38 cellular contexts compared by ENCODE assay signal in the genomic region with DNA sequence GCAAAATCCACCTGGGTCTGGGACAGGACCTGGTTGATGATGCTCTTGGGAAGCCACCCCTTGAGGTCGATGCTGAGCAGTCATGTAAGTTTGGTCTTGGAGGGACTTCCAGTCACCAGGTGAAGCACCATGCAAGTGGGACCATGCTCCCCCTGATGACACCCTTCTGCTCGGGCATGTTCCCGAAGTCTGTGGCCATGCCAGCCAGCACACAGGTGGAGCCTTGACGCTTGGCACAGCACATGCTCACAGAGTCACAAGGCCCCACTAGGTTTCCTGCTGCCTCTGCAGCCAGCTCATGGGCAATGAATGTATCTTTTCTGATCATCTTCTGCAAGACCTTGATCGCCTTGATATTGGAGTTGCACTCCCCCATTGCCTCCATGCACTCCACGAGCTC.
"Had no signal": no experiment of that assay in that cellular context is flagged by ENCODE, and none has a peak within 500 bp of the region (broad histone marks: within the 10 kb centered on the region; RNA-seq: fewer than 3 reads in every experiment).

No MANE protein-coding gene starts in this region.

- DNase-seq: activated CD4-positive, alpha-beta memory T cell treated with anti-CD3 and anti-CD28 coated beads, Interleukin-2, amount 10 ng/mL, durations not matched to agents 7 days and 5 days; activated CD4-positive, alpha-beta T cell treated with anti-CD3 and anti-CD28 coated beads for 1 hour; activated CD4-positive, alpha-beta T cell treated with anti-CD3 and anti-CD28 coated beads for 36 hours; activated CD4-positive, alpha-beta T cell treated with anti-CD3 and anti-CD28 coated beads for 48 hours; activated CD4-positive, alpha-beta T cell treated with anti-CD3 and anti-CD28 coated beads, Interleukin-2, amount 10 ng/mL, durations not matched to agents 7 days and 5 days; activated CD4-positive, alpha-beta T cell treated with anti-CD3 and anti-CD28 coated beads, Interleukin-2, amount 50 U/mL, for 48 hours; activated CD4-positive, CD25-positive, alpha-beta regulatory T cell; activated CD8-positive, alpha-beta memory T cell treated with anti-CD3 and anti-CD28 coated beads for 24 hours; activated CD8-positive, alpha-beta memory T cell treated with anti-CD3 and anti-CD28 coated beads, Interleukin-2, amount 10 ng/mL, durations not matched to agents 7 days and 5 days; activated CD8-positive, alpha-beta memory T cell treated with anti-CD3 and anti-CD28 coated beads, Interleukin-2, amount 50 U/mL, for 48 hours; activated CD8-positive, alpha-beta T cell treated with anti-CD3 and anti-CD28 coated beads, Interleukin-2, amount 10 ng/mL, durations not matched to agents 7 days and 5 days; activated effector memory CD4-positive, alpha-beta T cell treated with Interleukin-2 at 50 U/mL for 16 hours; activated gamma-delta T cell; activated naive CD4-positive, alpha-beta T cell treated with anti-CD3 and anti-CD28 coated beads, Interleukin-2, amount 10 ng/mL, durations not matched to agents 7 days and 5 days; activated naive CD4-positive, alpha-beta T cell treated with Interleukin-2 at 50 U/mL for 16 hours; activated naive CD8-positive, alpha-beta T cell treated with anti-CD3 and anti-CD28 coated beads, Interleukin-2, amount 10 ng/mL, durations not matched to agents 7 days and 5 days; activated naive CD8-positive, alpha-beta T cell treated with anti-CD3 and anti-CD28 coated beads, Interleukin-2, amount 50 U/mL, for 24 hours; activated T-cell treated with anti-CD3 and anti-CD28 coated beads, Interleukin-2, amount 50 U/mL, for 24 hours; activated T-cell treated with anti-CD3 and anti-CD28 coated beads, Interleukin-2, amount 50 U/mL, for 48 hours; amygdala; anterior cingulate cortex; caudate nucleus; SW 1271; T-helper 1 cell; T-helper 2 cell; T-helper 9 cell; WERI-Rb-1 had no signal

- H3K27me3 Mint-ChIP-seq: activated CD4-positive, alpha-beta memory T cell treated with anti-CD3 and anti-CD28 coated beads, Interleukin-2, amount 10 ng/mL, durations not matched to agents 7 days and 5 days; activated CD4-positive, alpha-beta T cell treated with anti-CD3 and anti-CD28 coated beads for 36 hours; activated CD4-positive, alpha-beta T cell treated with anti-CD3 and anti-CD28 coated beads, Interleukin-2, amount 10 ng/mL, durations not matched to agents 7 days and 5 days; activated CD8-positive, alpha-beta memory T cell treated with anti-CD3 and anti-CD28 coated beads, Interleukin-2, amount 10 ng/mL, durations not matched to agents 7 days and 5 days; activated naive CD4-positive, alpha-beta T cell treated with anti-CD3 and anti-CD28 coated beads, Interleukin-2, amount 10 ng/mL, durations not matched to agents 7 days and 5 days; activated naive CD4-positive, alpha-beta T cell treated with anti-CD3 and anti-CD28 coated beads, Interleukin-2, amount 50 U/mL, for 24 hours; activated naive CD8-positive, alpha-beta T cell; activated naive CD8-positive, alpha-beta T cell treated with anti-CD3 and anti-CD28 coated beads, Interleukin-2, amount 10 ng/mL, durations not matched to agents 7 days and 5 days; activated naive CD8-positive, alpha-beta T cell treated with anti-CD3 and anti-CD28 coated beads, Interleukin-2, amount 50 U/mL, for 24 hours; activated T-cell treated with anti-CD3 and anti-CD28 coated beads, Interleukin-2, amount 50 U/mL, for 24 hours; brain; central memory CD8-positive, alpha-beta T cell had no signal

- H3K27ac ChIP-seq: ascending aorta, cardiac muscle cell, WERI-Rb-1 had no signal

- H3K36me3 ChIP-seq: ascending aorta, cardiac muscle cell, WERI-Rb-1 had no signal

- H3K27me3 ChIP-seq: ascending aorta, cardiac muscle cell had no signal

- H3K4me1 Mint-ChIP-seq: activated CD4-positive, alpha-beta memory T cell treated with anti-CD3 and anti-CD28 coated beads, Interleukin-2, amount 10 ng/mL, durations not matched to agents 7 days and 5 days; activated CD4-positive, alpha-beta T cell treated with anti-CD3 and anti-CD28 coated beads for 36 hours; activated CD4-positive, alpha-beta T cell treated with anti-CD3 and anti-CD28 coated beads, Interleukin-2, amount 10 ng/mL, durations not matched to agents 7 days and 5 days; activated CD8-positive, alpha-beta memory T cell treated with anti-CD3 and anti-CD28 coated beads, Interleukin-2, amount 10 ng/mL, durations not matched to agents 7 days and 5 days; activated naive CD4-positive, alpha-beta T cell treated with anti-CD3 and anti-CD28 coated beads, Interleukin-2, amount 10 ng/mL, durations not matched to agents 7 days and 5 days; activated naive CD4-positive, alpha-beta T cell treated with anti-CD3 and anti-CD28 coated beads, Interleukin-2, amount 50 U/mL, for 24 hours; activated naive CD8-positive, alpha-beta T cell treated with anti-CD3 and anti-CD28 coated beads, Interleukin-2, amount 10 ng/mL, durations not matched to agents 7 days and 5 days; activated naive CD8-positive, alpha-beta T cell treated with anti-CD3 and anti-CD28 coated beads, Interleukin-2, amount 50 U/mL, for 24 hours; brain; central memory CD8-positive, alpha-beta T cell; WTC11 had no signal

- H3K4me1 ChIP-seq: ascending aorta had no signal

- H3K27ac Mint-ChIP-seq: activated CD4-positive, alpha-beta memory T cell treated with anti-CD3 and anti-CD28 coated beads, Interleukin-2, amount 10 ng/mL, durations not matched to agents 7 days and 5 days; activated CD4-positive, alpha-beta T cell treated with anti-CD3 and anti-CD28 coated beads for 36 hours; activated CD4-positive, alpha-beta T cell treated with anti-CD3 and anti-CD28 coated beads, Interleukin-2, amount 10 ng/mL, durations not matched to agents 7 days and 5 days; activated CD8-positive, alpha-beta memory T cell treated with anti-CD3 and anti-CD28 coated beads, Interleukin-2, amount 10 ng/mL, durations not matched to agents 7 days and 5 days; activated CD8-positive, alpha-beta T cell treated with anti-CD3 and anti-CD28 coated beads, Interleukin-2, amount 10 ng/mL, durations not matched to agents 7 days and 5 days; activated naive CD4-positive, alpha-beta T cell treated with anti-CD3 and anti-CD28 coated beads, Interleukin-2, amount 10 ng/mL, durations not matched to agents 7 days and 5 days; activated naive CD4-positive, alpha-beta T cell treated with anti-CD3 and anti-CD28 coated beads, Interleukin-2, amount 50 U/mL, for 24 hours; activated naive CD8-positive, alpha-beta T cell; activated naive CD8-positive, alpha-beta T cell treated with anti-CD3 and anti-CD28 coated beads, Interleukin-2, amount 10 ng/mL, durations not matched to agents 7 days and 5 days; activated naive CD8-positive, alpha-beta T cell treated with anti-CD3 and anti-CD28 coated beads, Interleukin-2, amount 50 U/mL, for 24 hours; activated T-cell treated with anti-CD3 and anti-CD28 coated beads, Interleukin-2, amount 50 U/mL, for 24 hours; activated T-helper 2 cell treated with anti-CD3 and anti-CD28 coated beads, Interferon-gamma antibody, Interleukin-2, Interleukin-4, amounts not matched to agents 10 μg/mL and 5 μg/mL and 100 μg/mL, durations not matched to agents 14 hours and 24 hours and 36 hours; brain; T-helper 1 cell treated with Interleukin-12 subunit alpha and Interleukin-12 subunit beta and Interleukin-4 antibody, amounts not matched to agents 30 μg/mL and 1 μg/mL, for 36 hours; T-helper 2 cell treated with Interferon-gamma antibody and Interleukin-4, amounts not matched to agents 5 μg/mL and 100 μg/mL, for 36 hours; WTC11 had no signal

- H3K4me3 Mint-ChIP-seq: activated CD4-positive, alpha-beta memory T cell treated with anti-CD3 and anti-CD28 coated beads, Interleukin-2, amount 10 ng/mL, durations not matched to agents 7 days and 5 days; activated CD4-positive, alpha-beta T cell treated with anti-CD3 and anti-CD28 coated beads for 36 hours; activated CD4-positive, alpha-beta T cell treated with anti-CD3 and anti-CD28 coated beads, Interleukin-2, amount 10 ng/mL, durations not matched to agents 7 days and 5 days; activated CD8-positive, alpha-beta memory T cell treated with anti-CD3 and anti-CD28 coated beads, Interleukin-2, amount 10 ng/mL, durations not matched to agents 7 days and 5 days; activated CD8-positive, alpha-beta T cell treated with anti-CD3 and anti-CD28 coated beads, Interleukin-2, amount 10 ng/mL, durations not matched to agents 7 days and 5 days; activated naive CD4-positive, alpha-beta T cell treated with anti-CD3 and anti-CD28 coated beads, Interleukin-2, amount 10 ng/mL, durations not matched to agents 7 days and 5 days; activated naive CD4-positive, alpha-beta T cell treated with anti-CD3 and anti-CD28 coated beads, Interleukin-2, amount 50 U/mL, for 24 hours; activated naive CD8-positive, alpha-beta T cell; activated naive CD8-positive, alpha-beta T cell treated with anti-CD3 and anti-CD28 coated beads, Interleukin-2, amount 10 ng/mL, durations not matched to agents 7 days and 5 days; activated naive CD8-positive, alpha-beta T cell treated with anti-CD3 and anti-CD28 coated beads, Interleukin-2, amount 50 U/mL, for 24 hours; activated T-cell treated with anti-CD3 and anti-CD28 coated beads, Interleukin-2, amount 50 U/mL, for 24 hours; brain; central memory CD8-positive, alpha-beta T cell; T-helper 1 cell treated with Interleukin-12 subunit alpha and Interleukin-12 subunit beta and Interleukin-4 antibody, amounts not matched to agents 30 μg/mL and 1 μg/mL, for 36 hours; T-helper 2 cell treated with Interferon-gamma antibody and Interleukin-4, amounts not matched to agents 5 μg/mL and 100 μg/mL, for 36 hours; WTC11 had no signal

- H3K36me3 Mint-ChIP-seq: activated CD8-positive, alpha-beta memory T cell treated with anti-CD3 and anti-CD28 coated beads, Interleukin-2, amount 10 ng/mL, durations not matched to agents 7 days and 5 days; activated naive CD4-positive, alpha-beta T cell treated with anti-CD3 and anti-CD28 coated beads, Interleukin-2, amount 10 ng/mL, durations not matched to agents 7 days and 5 days; activated naive CD4-positive, alpha-beta T cell treated with anti-CD3 and anti-CD28 coated beads, Interleukin-2, amount 50 U/mL, for 24 hours; activated naive CD8-positive, alpha-beta T cell; activated naive CD8-positive, alpha-beta T cell treated with anti-CD3 and anti-CD28 coated beads, Interleukin-2, amount 10 ng/mL, durations not matched to agents 7 days and 5 days; brain had no signal

- H3K4me3 ChIP-seq: ascending aorta, cardiac muscle cell had no signal

- H3K9me3 ChIP-seq: ascending aorta had no signal

- ATAC-seq: activated CD4-positive, alpha-beta T cell treated with anti-CD3 and anti-CD28 coated beads for 36 hours; activated CD4-positive, CD25-positive, alpha-beta regulatory T cell treated with anti-CD3 and anti-CD28 coated beads, Interleukin-2, amount 50 U/mL, for 24 hours; activated CD8-positive, alpha-beta memory T cell treated with anti-CD3 and anti-CD28 coated beads, Interleukin-2, amount 10 ng/mL, durations not matched to agents 7 days and 5 days; activated CD8-positive, alpha-beta T cell treated with anti-CD3 and anti-CD28 coated beads, Interleukin-2, amount 10 ng/mL, durations not matched to agents 7 days and 5 days; activated naive CD8-positive, alpha-beta T cell treated with anti-CD3 and anti-CD28 coated beads, Interleukin-2, amount 50 U/mL, for 24 hours; WTC11 had no signal
